In genomic region chr4:3623809-3624329, GRCh38 we compare ENCODE assay signal across 8 cellular contexts.
DNase-seq lines count a peak whose midpoint lies in the region; ATAC-seq, FAIRE-seq and TF ChIP-seq lines count a peak whose summit lies in the region.
"Not testable (repeated sequence)": the region's sequence is repeated elsewhere in the genome, so short reads cannot be mapped to it uniquely, and the experiment has no call there.

No MANE protein-coding gene starts in this region.

- not testable (repeated sequence) for H3K36me3 Mint-ChIP-seq in T-helper 2 cell treated with Interferon-gamma antibody and Interleukin-4, amounts not matched to agents 5 μg/mL and 100 μg/mL, for 36 hours (ENCODE audit: low read depth); astrocyte (ENCODE audit: low read depth, unreplicated experiment); nephron (ENCODE audit: low read depth)

- H3K27me3 ChIP-seq in astrocyte (ENCODE audit: insufficient read depth, low read length); smooth muscle cell (ENCODE audit: low read depth); aorta (ENCODE audit: control insufficient read depth in 1 of 2, insufficient read depth in 2 of 2, low read length in 1 of 2): not testable (repeated sequence)

- 30% methylated on average over 10 of the region's 11 CpGs for WGBS in smooth muscle cell (ENCODE audit: low lambda C conversion rate)
- WGBS in aorta, 2 donors, result 7 to 13% methylated on average over 11 of the region's 11 CpGs

- not testable (repeated sequence) for H3K79me2 ChIP-seq in astrocyte (ENCODE audit: insufficient read depth, low read length); smooth muscle cell (ENCODE audit: low read depth)

- ATAC-seq in aorta (ENCODE audit: low FRiP score), result not testable (repeated sequence)

- not testable (repeated sequence) for H3F3A ChIP-seq in smooth muscle cell (ENCODE audit: low read depth)

- DNase-seq in CD1c-positive myeloid dendritic cell (ENCODE audit: extremely low spot score) (peak; percentile 70), iPS DF 19.7 (ENCODE audit: low read depth, low spot score) (peak; percentile 3), smooth muscle cell (lab: John Stamatoyannopoulos, UW; ENCODE audit: unreplicated experiment) (peak; percentile 17), aorta (peak; percentile 6 to 51)
- peak; percentile 7 for DNase-seq in T-helper 2 cell treated with Interferon-gamma antibody and Interleukin-4, amounts not matched to agents 5 μg/mL and 100 μg/mL, for 36 hours (ENCODE audit: low spot score)
- DNase-seq in astrocyte (ENCODE audit: low read depth), result not testable (repeated sequence)

- CTCF ChIA-PET in HEK293 (lab: Yijun Ruan, JAX), result interaction anchor here (0.6 kb wide), 1 partner anchor 1229 kb away, joined by 3 read pairs; no protein-coding TSS in a partner anchor

- H3K9me3 Mint-ChIP-seq in T-helper 2 cell treated with Interferon-gamma antibody and Interleukin-4, amounts not matched to agents 5 μg/mL and 100 μg/mL, for 36 hours; astrocyte (ENCODE audit: unreplicated experiment): not testable (repeated sequence)
- peaks cover 13% of the 10 kb centered on the region for H3K9me3 Mint-ChIP-seq in nephron

- POLR2A ChIA-PET in HEK293 (lab: Yijun Ruan, JAX), result not testable (repeated sequence)

- H3K27ac ChIP-seq in HEK293 (ENCODE audit: extremely low read depth, low read depth, low read length); astrocyte (ENCODE audit: low read depth, low read length); smooth muscle cell (ENCODE audit: low read depth); aorta (ENCODE audit: low read depth in 1 of 2, low read length in 2 of 2): not testable (repeated sequence)

- intact Hi-C loops in aorta (cut with DNase I), result not testable (repeated sequence)

- H2AFZ ChIP-seq in astrocyte (ENCODE audit: low read depth, low read length); smooth muscle cell (ENCODE audit: low read depth): not testable (repeated sequence)

- H3K36me3 ChIP-seq in HEK293 (ENCODE audit: control insufficient read depth in 2 of 2, insufficient read depth in 1 of 2, low read length in 2 of 2); astrocyte (ENCODE audit: insufficient read depth, low read length); smooth muscle cell (ENCODE audit: low read depth); aorta (ENCODE audit: control insufficient read depth in 1 of 2, insufficient read depth in 2 of 2, low read length in 1 of 2): not testable (repeated sequence)

- H3K9me3 ChIP-seq in HEK293 (ENCODE audit: control insufficient read depth, insufficient read depth, low read depth, low read length); astrocyte (ENCODE audit: insufficient read depth, low read depth, low read length); smooth muscle cell (replicated peaks; ENCODE audit: low read depth); aorta (ENCODE audit: control insufficient read depth, low read length): not testable (repeated sequence)

- not testable (repeated sequence) for H3K4me1 ChIP-seq in HEK293 (ENCODE audit: control insufficient read depth, insufficient read depth, low read length); astrocyte (ENCODE audit: insufficient read depth, low read length); smooth muscle cell (ENCODE audit: low read depth); aorta (ENCODE audit: control insufficient read depth in 1 of 2, insufficient read depth in 2 of 2, low read length in 2 of 2)

- not testable (repeated sequence) for H3K4me3 ChIP-seq in HEK293 (ENCODE audit: low read depth, low read length); astrocyte (ENCODE audit: insufficient read depth, low read depth, low read length); smooth muscle cell; aorta (ENCODE audit: low read length in 2 of 2)

- not testable (repeated sequence) for FAIRE-seq in astrocyte (lab: Jason Lieb, UNC)

- not testable (repeated sequence) for H3K9ac ChIP-seq in astrocyte (ENCODE audit: low read length); smooth muscle cell (ENCODE audit: low read depth)

- not testable (repeated sequence) for H3K4me3 Mint-ChIP-seq in T-helper 2 cell treated with Interferon-gamma antibody and Interleukin-4, amounts not matched to agents 5 μg/mL and 100 μg/mL, for 36 hours; astrocyte (ENCODE audit: unreplicated experiment)
- H3K4me3 Mint-ChIP-seq in nephron, result peak overlapping the region; percentile 25 to 51 (median 45)

- H3K27ac Mint-ChIP-seq in T-helper 2 cell treated with Interferon-gamma antibody and Interleukin-4, amounts not matched to agents 5 μg/mL and 100 μg/mL, for 36 hours; astrocyte (ENCODE audit: unreplicated experiment): not testable (repeated sequence)
- H3K27ac Mint-ChIP-seq in nephron, result peak overlapping the region; percentile 48 to 91 (median 62)

- H3K27me3 Mint-ChIP-seq in T-helper 2 cell treated with Interferon-gamma antibody and Interleukin-4, amounts not matched to agents 5 μg/mL and 100 μg/mL, for 36 hours (ENCODE audit: low read depth), result not testable (repeated sequence)
- H3K27me3 Mint-ChIP-seq in astrocyte (ENCODE audit: low read depth, unreplicated experiment) (peaks cover 21% of the 10 kb centered on the region), nephron (ENCODE audit: low read depth) (peaks cover 20% of the 10 kb centered on the region)

- TF ChIP-seq CTCF in HEK293 (tag by site-specific recombination; IDR thresholded peaks at IDR 0.05); astrocyte (IDR thresholded peaks at IDR 0.05; ENCODE audit: insufficient read depth, low read depth, low read length); nephron (IDR thresholded peaks at IDR 0.05; ENCODE audit: unreplicated experiment in 3 of 3); smooth muscle cell (IDR thresholded peaks at IDR 0.05; ENCODE audit: borderline replicate concordance, insufficient read depth, poor library complexity, severe bottlenecking): not testable (repeated sequence)

- H3K4me1 Mint-ChIP-seq in T-helper 2 cell treated with Interferon-gamma antibody and Interleukin-4, amounts not matched to agents 5 μg/mL and 100 μg/mL, for 36 hours (ENCODE audit: low read depth); astrocyte (ENCODE audit: low read depth, unreplicated experiment): not testable (repeated sequence)
- H3K4me1 Mint-ChIP-seq in nephron, result peaks cover 33% of the 10 kb centered on the region

- H4K20me1 ChIP-seq in astrocyte (ENCODE audit: insufficient read depth, low read length); smooth muscle cell (ENCODE audit: low read depth): not testable (repeated sequence)

- H3K4me2 ChIP-seq in astrocyte (ENCODE audit: low read length) (peak overlapping the region; percentile 26), smooth muscle cell (peak overlapping the region; percentile 4)

TF ChIP-seq in HEK293, 187 proteins besides CTCF, POLR2A, EP300 and RAD21:
- TF ChIP-seq EGR2 (tag by site-specific recombination; IDR thresholded peaks at IDR 0.05; ENCODE audit: low read depth), result peak; percentile 96
- peak; percentile 98 for TF ChIP-seq ZFHX2 (tag by site-specific recombination; conservative IDR thresholded peaks at IDR 0.05)
